In genomic region chr17:78315355-78316114, GRCh38 we compare ENCODE assay signal across 8 cellular contexts. TPM values are rescaled to one million over a fixed set of nuclear protein-coding genes. Genes with fewer than 3 reads are reported as not detected.
DNase-seq lines count a peak whose midpoint lies in the region; ATAC-seq and TF ChIP-seq lines count a peak whose summit lies in the region.

No MANE protein-coding gene starts in this region.

- POLR2A ChIA-PET in T-cell (lab: Charles Lee): interaction anchor here in 1 of 2 donors (0.6 kb wide), 1 partner anchor 288 kb away, joined by 3 read pairs; no protein-coding TSS in a partner anchor

- peaks cover 43 to 52% (median 52%) of the 10 kb centered on the region in 3 donors for H3K4me1 Mint-ChIP-seq in T-cell

- TF ChIP-seq POLR2A in GM19099 (IDR thresholded peaks at IDR 0.05; ENCODE audit: extremely low read depth, insufficient read length, low read depth): peak; percentile 24

- no peaks in the 10 kb centered on the region for H3K36me3 Mint-ChIP-seq in T-cell

- CTCF ChIA-PET in T-cell (lab: Charles Lee): interaction anchor here in 1 of 2 donors (0.6 kb wide), 1 partner anchor 37 kb away, joined by 9 read pairs; no protein-coding TSS in a partner anchor

- DNase-seq in T-cell: peak in 9 of 34 experiments; percentile 7 to 55 (median 24)
- peak; percentile 98 for DNase-seq in astrocyte of the spinal cord (ENCODE audit: low read depth, low spot score)
- DNase-seq in iris pigment epithelial cell (ENCODE audit: low read depth): peak; percentile 83
- peak; percentile 69 to 70 for DNase-seq in stimulated activated CD4-positive, alpha-beta T cell treated with anti-CD3 and anti-CD28 coated beads, Interleukin-2, amount 100 ng/mL, for 24 hours
- DNase-seq in NCI-H748 treated with DMSO at 0.1 percent for 48 hours (lab: John Stamatoyannopoulos, UW): no peak

- peak overlapping the region; percentile 90 to 95 for H3K27ac Mint-ChIP-seq in T-cell

- no peaks in the 10 kb centered on the region for H3K27me3 Mint-ChIP-seq in T-cell

- in situ Hi-C loops in astrocyte of the spinal cord (cut with HindIII; ENCODE audit: low sequenced_read_pairs): no loop called here

- H3K9me3 Mint-ChIP-seq in T-cell: no peaks in the 10 kb centered on the region

- peak overlapping the region; percentile 49 to 69 (median 58) for H3K4me3 Mint-ChIP-seq in T-cell

- H3K4me3 ChIP-seq in astrocyte of the spinal cord (ENCODE audit: low read depth, low read length): no peak overlapping the region

- TF ChIP-seq CTCF in astrocyte of the spinal cord (IDR thresholded peaks at IDR 0.05; ENCODE audit: low read depth, low read length): peak; percentile 7

- ATAC-seq in T-cell (replicated peaks in 1 of 4) (peak in 2 of 4 experiments; percentile 20 to 29), HG02571 (IDR thresholded peaks at IDR 0.05; ENCODE audit: unreplicated experiment) (no peak), GM19455 (IDR thresholded peaks at IDR 0.05; ENCODE audit: unreplicated experiment) (no peak)

RNA-seq across cellular contexts. Expression of gene SOCS3, which starts 44.3 kb away (rescaled TPM):
- total RNA-seq in T-cell: 100 to 1,000 TPM in 2 of 5 donors, 10 to 100 TPM in 3; 14.2 to 248 (median 19.9) TPM
